Comparison of ENCODE assay signal across 1 cellular context in genomic region chr1:67355745-67356424, GRCh38.
TF ChIP-seq lines count a peak whose summit lies in the region.

No MANE protein-coding gene starts in this region.

TF ChIP-seq in HepG2, 621 proteins besides CTCF, POLR2A, EP300 and RAD21 (continued from another document):
- no peak for TF ChIP-seq BCLAF1 (IDR thresholded peaks at IDR 0.05)
- TF ChIP-seq CBFB (CRISPR knock-in tag; IDR thresholded peaks at IDR 0.05), result no peak
- TF ChIP-seq ZBTB2 (CRISPR knock-in tag; IDR thresholded peaks at IDR 0.05; ENCODE audit: low read depth), result no peak
- no peak for TF ChIP-seq MBNL3 (CRISPR knock-in tag; conservative IDR thresholded peaks at IDR 0.05)
- TF ChIP-seq ZNF251 (CRISPR knock-in tag; IDR thresholded peaks at IDR 0.05), result no peak
- no peak for TF ChIP-seq SRY (CRISPR knock-in tag; IDR thresholded peaks at IDR 0.05)
- TF ChIP-seq ZNF124 (CRISPR knock-in tag; IDR thresholded peaks at IDR 0.05), result no peak
- TF ChIP-seq YY1 (IDR thresholded peaks at IDR 0.05; ENCODE audit: insufficient read depth, insufficient replicate concordance, low read depth, low read length), result no peak
- no peak for TF ChIP-seq MLLT10 (CRISPR knock-in tag; IDR thresholded peaks at IDR 0.05)
- TF ChIP-seq ZNF678 (CRISPR knock-in tag; IDR thresholded peaks at IDR 0.05), result no peak
